In the genomic region with DNA sequence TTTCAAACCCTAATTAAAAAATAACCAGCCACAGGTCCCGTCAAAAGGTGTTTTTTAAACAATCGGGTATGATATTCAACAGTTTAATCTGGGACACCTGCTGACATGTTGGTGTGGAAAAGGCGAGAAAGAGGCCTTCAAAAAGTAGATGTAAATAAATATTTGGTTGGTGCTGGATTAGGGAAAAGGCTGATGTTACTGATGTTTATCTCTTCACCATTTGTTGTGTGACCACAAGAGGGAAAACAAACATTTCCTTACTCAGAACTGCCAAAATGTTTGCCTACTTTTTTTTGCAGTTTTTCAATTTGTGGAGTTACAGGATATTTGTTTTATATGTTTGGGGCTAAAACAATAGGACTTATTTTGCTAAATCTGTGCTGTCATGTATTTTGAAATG, we compare ENCODE assay signal across 8 cellular contexts. TPM values are rescaled to one million over a fixed set of nuclear protein-coding genes. Genes with fewer than 3 reads are reported as not detected.
DNase-seq lines count a peak whose midpoint lies in the region; ATAC-seq, FAIRE-seq and TF ChIP-seq lines count a peak whose summit lies in the region.

No MANE protein-coding gene starts in this region.

- TF ChIP-seq POLR2A in transverse colon (IDR thresholded peaks at IDR 0.05): no peak
- no peak for TF ChIP-seq POLR2A in GM12891 (IDR thresholded peaks at IDR 0.05; ENCODE audit: low read depth, low read length)

- TF ChIP-seq EP300 in transverse colon (IDR thresholded peaks at IDR 0.05; ENCODE audit: low read depth): no peak

- no peak for DNase-seq in activated T-cell treated with anti-CD3 and anti-CD28 coated beads, Interleukin-2, amount 50 U/mL, for 4 hours
- no peak for DNase-seq in activated T-cell treated with anti-CD3 and anti-CD28 coated beads for 4 hours
- DNase-seq in bronchial epithelial cell (ENCODE audit: low read depth): no peak
- DNase-seq in medulla oblongata (ENCODE audit: extremely low spot score): peak; percentile 43
- DNase-seq in transverse colon: no peak
- no peak for DNase-seq in stimulated activated naive CD8-positive, alpha-beta T cell treated with anti-CD3 and anti-CD28 coated beads, Interleukin-15, Interleukin-2, amounts not matched to agents 100 U/mL and 50 U/mL, for 24 hours
- no peak for DNase-seq in GM12891 (ENCODE audit: insufficient read length, low spot score)
- DNase-seq in posterior cingulate gyrus: no peak

- peaks cover 42% of the 10 kb centered on the region for H3K27me3 Mint-ChIP-seq in activated T-cell treated with anti-CD3 and anti-CD28 coated beads, Interleukin-2, amount 50 U/mL, for 4 hours (ENCODE audit: low read depth)

- H3K4me3 Mint-ChIP-seq in activated T-cell treated with anti-CD3 and anti-CD28 coated beads, Interleukin-2, amount 50 U/mL, for 4 hours: peak overlapping the region; percentile 48

- H3K4me3 ChIP-seq in bronchial epithelial cell (ENCODE audit: low read depth, low read length) (peak overlapping the region; percentile 63), transverse colon (peak overlapping the region; percentile 57 to 72 (median 60))

- no peaks in the 10 kb centered on the region for H3K9me3 ChIP-seq in transverse colon

- in situ Hi-C loops in transverse colon (cut with MboI; ENCODE audit: low pct_ligation_motif_present in 1 of 4, low pct_unique_long_range_greater_than_20kb in 1 of 4, low sequenced_read_pairs in 3 of 4): no loop called here

- peak overlapping the region; percentile 83 to 87 (median 86) for H3K27ac ChIP-seq in transverse colon

- TF ChIP-seq CTCF in bronchial epithelial cell (IDR thresholded peaks at IDR 0.05; ENCODE audit: insufficient read depth, low read length, severe bottlenecking) (no peak), transverse colon (IDR thresholded peaks at IDR 0.05) (peak in 1 of 5 experiments; percentile 32)

- no peaks in the 10 kb centered on the region for H3K9me3 Mint-ChIP-seq in activated T-cell treated with anti-CD3 and anti-CD28 coated beads, Interleukin-2, amount 50 U/mL, for 4 hours

- peaks cover 3 to 29% (median 14%) of the 10 kb centered on the region in 4 donors for H3K4me1 ChIP-seq in transverse colon

- H3K36me3 ChIP-seq in bronchial epithelial cell (ENCODE audit: control insufficient read depth, insufficient read depth, low read length) (no peaks in the 10 kb centered on the region), transverse colon (no peaks in the 10 kb centered on the region)

- no peaks in the 10 kb centered on the region for H3K27me3 ChIP-seq in bronchial epithelial cell (ENCODE audit: control insufficient read depth, insufficient read depth, low read length)
- H3K27me3 ChIP-seq in transverse colon: no peaks in the 10 kb centered on the region

- WGBS in transverse colon (ENCODE audit: low coverage in 1 of 2), 2 donors: 11 to 33% methylated on average over 1 to 3 of the region's 3 CpGs

- intact Hi-C loops in transverse colon (cut with DNase I; ENCODE audit: low total_unique reads) (no loop called here), posterior cingulate gyrus (cut with DNase I) (loop anchor here (2.0 to 10.0 kb wide), 2 partner anchors 121 to 181 kb away; no protein-coding TSS in a partner anchor)

- FAIRE-seq in bronchial epithelial cell (lab: Jason Lieb, UNC): no peak
- no peak for FAIRE-seq in GM12891 (lab: Jason Lieb, UNC)

- peaks cover 8% of the 10 kb centered on the region for H3K4me1 Mint-ChIP-seq in activated T-cell treated with anti-CD3 and anti-CD28 coated beads, Interleukin-2, amount 50 U/mL, for 4 hours (ENCODE audit: low read depth)

- no peaks in the 10 kb centered on the region for H3K36me3 Mint-ChIP-seq in activated T-cell treated with anti-CD3 and anti-CD28 coated beads, Interleukin-2, amount 50 U/mL, for 4 hours (ENCODE audit: insufficient read depth)

- ATAC-seq in activated T-cell treated with anti-CD3 and anti-CD28 coated beads, Interleukin-2, amount 50 U/mL, for 4 hours: no peak
- ATAC-seq in stimulated activated naive CD8-positive, alpha-beta T cell treated with anti-CD3 and anti-CD28 coated beads, Interleukin-15, Interleukin-2, amounts not matched to agents 100 U/mL and 50 U/mL, for 24 hours: no peak

TF ChIP-seq in GM12891, 5 proteins besides CTCF, POLR2A, EP300 and RAD21:
- TF ChIP-seq PAX5 (IDR thresholded peaks at IDR 0.05; ENCODE audit: insufficient read depth, low read length, severe bottlenecking): no peak
- no peak for TF ChIP-seq POU2F2 (IDR thresholded peaks at IDR 0.05; ENCODE audit: low read depth, low read length)
- TF ChIP-seq TAF1 (IDR thresholded peaks at IDR 0.05; ENCODE audit: low read depth, low read length): no peak
- no peak for TF ChIP-seq SPI1 (IDR thresholded peaks at IDR 0.05; ENCODE audit: low read depth, low read length)
- no peak for TF ChIP-seq POLR2AphosphoS5 (IDR thresholded peaks at IDR 0.05; ENCODE audit: low read depth, low read length)

RNA-seq across cellular contexts. Expression of a gene that starts 0.7 kb away (rescaled TPM):
- under 1 TPM; 0.30 to 0.58 (median 0.46) TPM for total RNA-seq in activated T-cell treated with anti-CD3 and anti-CD28 coated beads, Interleukin-2, amount 50 U/mL, for 4 hours
- total RNA-seq in bronchial epithelial cell (3.9 and 9.0 TPM in 2 replicates), transverse colon (10 to 100 TPM; 16.5 to 71.6 (median 28.7) TPM)
- 0.17 TPM for polyA plus RNA-seq in GM12891 (2012; ENCODE audit: low read depth, missing spikeins)
